In genomic region chr6:30614843-30615218, GRCh38 we compare ENCODE assay signal across 8 cellular contexts. TPM values are rescaled to one million over a fixed set of nuclear protein-coding genes. Genes with fewer than 3 reads are reported as not detected.
DNase-seq lines count a peak whose midpoint lies in the region; ATAC-seq and TF ChIP-seq lines count a peak whose summit lies in the region.

No MANE protein-coding gene starts in this region.

- H3K4me3 ChIP-seq in spleen: peak overlapping the region; percentile 70 to 98 (median 85)

- intact Hi-C loops in spleen (cut with DNase I; ENCODE audit: low total_unique reads): loop anchor here (10.0 kb wide), 1 partner anchor 110 kb away; the partner anchor contains the start of gene TUBB

- H3K27ac ChIP-seq in spleen: peak overlapping the region; percentile 93 to 98 (median 96)

- TF ChIP-seq CTCF in spleen (IDR thresholded peaks at IDR 0.05 in 8 of 11, conservative IDR thresholded peaks at IDR 0.05 in 3 of 11): no peak

- peak overlapping the region; percentile 99 for H3K27ac Mint-ChIP-seq in central memory CD8-positive, alpha-beta T cell (ENCODE audit: low read depth)

- H3K4me1 Mint-ChIP-seq in central memory CD8-positive, alpha-beta T cell: peaks cover 68% of the 10 kb centered on the region

- TF ChIP-seq POLR2A in spleen (IDR thresholded peaks at IDR 0.05): peak in 2 of 3 donors; percentile 23 to 62

- H3K27me3 Mint-ChIP-seq in central memory CD8-positive, alpha-beta T cell: no peaks in the 10 kb centered on the region

- DNase-seq in NCI-H345 treated with DMSO at 0.1 percent for 48 hours (lab: John Stamatoyannopoulos, UW; ENCODE audit: unreplicated experiment): peak; percentile 91
- DNase-seq in activated CD4-positive, CD25-positive, alpha-beta regulatory T cell (lab: John Stamatoyannopoulos, UW): peak; percentile 46 to 71 (median 62)
- peak; percentile 63 to 88 for DNase-seq in central memory CD8-positive, alpha-beta T cell (ENCODE audit: low spot score in 2 of 2)
- peak; percentile 98 for DNase-seq in inferior parietal cortex (ENCODE audit: extremely low spot score)
- DNase-seq in spleen: peak; percentile 90
- DNase-seq in mesenteric fat pad (ENCODE audit: low spot score): no peak

- peak overlapping the region; percentile 93 for H3K4me3 Mint-ChIP-seq in central memory CD8-positive, alpha-beta T cell

- H3K36me3 ChIP-seq in spleen: peaks cover 2 to 41% (median 15%) of the 10 kb centered on the region in 6 donors

- peak; percentile 36 for ATAC-seq in GM18517 (IDR thresholded peaks at IDR 0.05; ENCODE audit: unreplicated experiment)
- peak; percentile 38 for ATAC-seq in HG03342 (IDR thresholded peaks at IDR 0.05; ENCODE audit: unreplicated experiment)
- peak; percentile 57 for ATAC-seq in central memory CD8-positive, alpha-beta T cell (replicated peaks; ENCODE audit: extremely low read depth, poor library complexity, severe bottlenecking)

- peaks cover 55% of the 10 kb centered on the region for H3K36me3 Mint-ChIP-seq in central memory CD8-positive, alpha-beta T cell (ENCODE audit: insufficient read depth)

- 0 to 1% (median 0%) methylated on average over 6 of the region's 6 CpGs for WGBS in spleen, 5 donors

- H3K27me3 ChIP-seq in spleen (replicated peaks in 1 of 7): no peaks in the 10 kb centered on the region

- no peaks in the 10 kb centered on the region for H3K9me3 Mint-ChIP-seq in central memory CD8-positive, alpha-beta T cell

- H3K9me3 ChIP-seq in spleen: no peaks in the 10 kb centered on the region

- H3K4me1 ChIP-seq in spleen: peaks cover 34 to 68% (median 67%) of the 10 kb centered on the region in 6 donors

RNA-seq across cellular contexts. Expression of gene PPP1R10, which starts 2.2 kb away (rescaled TPM):
- total RNA-seq in spleen (10 to 100 TPM; 53.5 to 86.2 (median 75.9) TPM), mesenteric fat pad (49.1 TPM)
- 10 to 100 TPM; 13.5 to 24.6 (median 13.6) TPM for polyA plus RNA-seq in spleen

RNA-seq across cellular contexts. Expression of gene MRPS18B, which starts 2.8 kb away (rescaled TPM):
- 10 to 100 TPM; 41.2 to 63.4 (median 45.3) TPM for total RNA-seq in spleen
- polyA plus RNA-seq in spleen: 10 to 100 TPM; 48.8 to 74.0 (median 73.0) TPM
- 44.4 TPM for total RNA-seq in mesenteric fat pad

RNA-seq across cellular contexts. Expression of gene ATAT1, which starts 11.8 kb away (rescaled TPM):
- total RNA-seq in spleen (1 to 10 TPM; 2.4 to 9.7 (median 8.7) TPM), mesenteric fat pad (8.4 TPM)
- polyA plus RNA-seq in spleen: 1 to 10 TPM; 3.6 to 4.9 (median 4.3) TPM

RNA-seq across cellular contexts. Expression of gene C6orf136, which starts 32.1 kb away (rescaled TPM):
- total RNA-seq in spleen (10 to 100 TPM; 15.4 to 24.2 (median 17.8) TPM), mesenteric fat pad (12.4 TPM)
- 10 to 100 TPM; 12.1 to 28.0 (median 22.1) TPM for polyA plus RNA-seq in spleen

RNA-seq across cellular contexts. Expression of gene ABCF1, which starts 43.6 kb away (rescaled TPM):
- total RNA-seq in spleen (10 to 100 TPM; 30.7 to 53.5 (median 34.5) TPM), mesenteric fat pad (59.2 TPM)
- polyA plus RNA-seq in spleen: 10 to 100 TPM; 12.8 to 27.7 (median 14.5) TPM
